15 cellular contexts compared by ENCODE assay signal in genomic region chr14:53027562-53027961, GRCh38.
DNase-seq lines count a peak whose midpoint lies in the region; ATAC-seq and TF ChIP-seq lines count a peak whose summit lies in the region.
"Had no signal": no experiment of that assay in that cellular context is flagged by ENCODE, and none has a peak within 500 bp of the region (broad histone marks: within the 10 kb centered on the region; RNA-seq: fewer than 3 reads in every experiment).

No MANE protein-coding gene starts in this region.

- TF ChIP-seq CTCF in brain (conservative IDR thresholded peaks at IDR 0.05), result no peak

- H3K27me3 Mint-ChIP-seq in activated naive CD4-positive, alpha-beta T cell treated with anti-CD3 and anti-CD28 coated beads, Interleukin-2, amount 10 ng/mL, durations not matched to agents 7 days and 5 days, result no peaks in the 10 kb centered on the region
- H3K27me3 Mint-ChIP-seq in T-helper 1 cell treated with Interleukin-12 subunit alpha and Interleukin-12 subunit beta and Interleukin-4 antibody, amounts not matched to agents 30 μg/mL and 1 μg/mL, for 36 hours (ENCODE audit: low read depth), result no peaks in the 10 kb centered on the region
- no peaks in the 10 kb centered on the region for H3K27me3 Mint-ChIP-seq in brain
- H3K27me3 Mint-ChIP-seq: CD4-positive, CD25-positive, alpha-beta regulatory T cell had no signal

- CTCF ChIA-PET in activated naive CD4-positive, alpha-beta T cell treated with anti-CD3 and anti-CD28 coated beads, Interleukin-2, amount 10 ng/mL, durations not matched to agents 7 days and 5 days (lab: Charles Lee), result interaction anchor here (1.0 kb wide), 1 partner anchor 204 kb away, joined by 3 read pairs; no protein-coding TSS in a partner anchor

- ATAC-seq in HG02623 (IDR thresholded peaks at IDR 0.05; ENCODE audit: unreplicated experiment) (no peak), GM18858 (IDR thresholded peaks at IDR 0.05; ENCODE audit: unreplicated experiment) (no peak)

- H3K4me3 Mint-ChIP-seq in activated naive CD4-positive, alpha-beta T cell treated with anti-CD3 and anti-CD28 coated beads, Interleukin-2, amount 10 ng/mL, durations not matched to agents 7 days and 5 days, result peak overlapping the region; percentile 32
- H3K4me3 Mint-ChIP-seq in T-helper 1 cell treated with Interleukin-12 subunit alpha and Interleukin-12 subunit beta and Interleukin-4 antibody, amounts not matched to agents 30 μg/mL and 1 μg/mL, for 36 hours, result peak overlapping the region; percentile 71
- H3K4me3 Mint-ChIP-seq in brain, result no peak overlapping the region

- peaks cover 24% of the 10 kb centered on the region for H3K9me3 Mint-ChIP-seq in activated naive CD4-positive, alpha-beta T cell treated with anti-CD3 and anti-CD28 coated beads, Interleukin-2, amount 10 ng/mL, durations not matched to agents 7 days and 5 days
- H3K9me3 Mint-ChIP-seq in T-helper 1 cell treated with Interleukin-12 subunit alpha and Interleukin-12 subunit beta and Interleukin-4 antibody, amounts not matched to agents 30 μg/mL and 1 μg/mL, for 36 hours, result peaks cover 22% of the 10 kb centered on the region
- H3K9me3 Mint-ChIP-seq in brain, result peaks cover 0 to 4% (median 0%) of the 10 kb centered on the region in 5 experiments

- peak overlapping the region; percentile 19 for H3K27ac ChIP-seq in temporal lobe (ENCODE audit: low read depth, low read length)

- peaks cover 54% of the 10 kb centered on the region for H3K36me3 Mint-ChIP-seq in activated naive CD4-positive, alpha-beta T cell treated with anti-CD3 and anti-CD28 coated beads, Interleukin-2, amount 10 ng/mL, durations not matched to agents 7 days and 5 days
- H3K36me3 Mint-ChIP-seq in T-helper 1 cell treated with Interleukin-12 subunit alpha and Interleukin-12 subunit beta and Interleukin-4 antibody, amounts not matched to agents 30 μg/mL and 1 μg/mL, for 36 hours (ENCODE audit: low read depth), result peaks cover 51% of the 10 kb centered on the region
- peaks cover 9% of the 10 kb centered on the region for H3K36me3 Mint-ChIP-seq in brain

- H3K27ac Mint-ChIP-seq in activated naive CD4-positive, alpha-beta T cell treated with anti-CD3 and anti-CD28 coated beads, Interleukin-2, amount 10 ng/mL, durations not matched to agents 7 days and 5 days, result peak overlapping the region; percentile 88
- H3K27ac Mint-ChIP-seq in T-helper 1 cell treated with Interleukin-12 subunit alpha and Interleukin-12 subunit beta and Interleukin-4 antibody, amounts not matched to agents 30 μg/mL and 1 μg/mL, for 36 hours, result peak overlapping the region; percentile 74
- H3K27ac Mint-ChIP-seq in brain, result peak overlapping the region in 4 of 5 experiments; percentile 75 to 82 (median 80)

- no peak for DNase-seq in activated naive CD4-positive, alpha-beta T cell treated with anti-CD3 and anti-CD28 coated beads, Interleukin-2, amount 10 ng/mL, durations not matched to agents 7 days and 5 days
- DNase-seq in activated naive CD4-positive, alpha-beta T cell treated with anti-CD3 and anti-CD28 coated beads, Interleukin-2, amount 50 U/mL, for 16 hours, result no peak
- DNase-seq: Calu3; NCI-H1417 treated with DMSO at 0.1 percent for 48 hours; NCI-H1930; NCI-H446; NCI-H69; NK-92 treated with Interleukin-12 subunit alpha and Interleukin-12 subunit beta, amount 100 ng/mL, for 24 hours; SHP77 had no signal

- peaks cover 61% of the 10 kb centered on the region for H3K4me1 Mint-ChIP-seq in activated naive CD4-positive, alpha-beta T cell treated with anti-CD3 and anti-CD28 coated beads, Interleukin-2, amount 10 ng/mL, durations not matched to agents 7 days and 5 days
- H3K4me1 Mint-ChIP-seq in T-helper 1 cell treated with Interleukin-12 subunit alpha and Interleukin-12 subunit beta and Interleukin-4 antibody, amounts not matched to agents 30 μg/mL and 1 μg/mL, for 36 hours (ENCODE audit: low read depth), result peaks cover 46% of the 10 kb centered on the region
- H3K4me1 Mint-ChIP-seq in brain, result peaks cover 20% of the 10 kb centered on the region

Comparison
In these comparisons a context has a peak if more than half of its experiments do, and no peak if none do; other contexts are left out.
1. H3K4me3 Mint-ChIP-seq: peak in activated naive CD4-positive, alpha-beta T cell treated with anti-CD3 and anti-CD28 coated beads, Interleukin-2, amount 10 ng/mL, durations not matched to agents 7 days and 5 days (single experiment) and T-helper 1 cell treated with Interleukin-12 subunit alpha and Interleukin-12 subunit beta and Interleukin-4 antibody, amounts not matched to agents 30 μg/mL and 1 μg/mL, for 36 hours (single experiment); none in brain (0 of 5).
2. Peak in every context shown above with its lines, with median percentiles within 50 percentile points of each other: H3K27ac Mint-ChIP-seq.